In genomic region chr6:71197267-71197666, GRCh38 we compare ENCODE assay signal across 1 cellular context.
TF ChIP-seq lines count a peak whose summit lies in the region.

No MANE protein-coding gene starts in this region.

TF ChIP-seq in A549, 52 proteins besides CTCF, POLR2A, EP300 and RAD21 (continued from another document):
- TF ChIP-seq REST (IDR thresholded peaks at IDR 0.05) (no peak), FOSL2 (IDR thresholded peaks at IDR 0.05) (no peak), FOSL2 (CRISPR knock-in tag; IDR thresholded peaks at IDR 0.05) (no peak), RCOR1 (IDR thresholded peaks at IDR 0.05; ENCODE audit: low read depth, low read length) (no peak)
TF ChIP-seq in A549: peak in this region for 0.
